ENCODE assay signal across 27 cellular contexts in the genomic region with DNA sequence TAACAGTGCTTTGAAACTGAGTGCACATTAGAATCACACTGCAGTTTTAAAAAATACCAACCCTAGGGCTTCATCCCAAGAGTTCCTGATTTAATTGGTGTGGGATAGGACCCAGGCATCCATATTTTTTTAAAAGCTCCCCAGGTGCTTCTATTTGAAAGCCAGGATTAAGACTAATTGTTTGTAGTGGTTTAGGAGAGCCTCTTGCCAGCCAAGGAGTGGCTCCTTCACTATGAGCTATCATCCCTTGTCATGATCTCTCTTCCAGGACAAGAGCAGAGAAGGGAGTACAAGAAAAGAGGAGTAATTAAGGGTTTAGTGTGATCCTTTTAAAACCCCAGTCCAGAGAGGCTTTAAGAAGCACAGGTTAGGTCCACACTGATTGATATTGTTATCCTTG.
DNase-seq lines count a peak whose midpoint lies in the region; ATAC-seq, FAIRE-seq and TF ChIP-seq lines count a peak whose summit lies in the region.
"Had no signal": no experiment of that assay in that cellular context is flagged by ENCODE, and none has a peak within 500 bp of the region (broad histone marks: within the 10 kb centered on the region; RNA-seq: fewer than 3 reads in every experiment).

No MANE protein-coding gene starts in this region.

- intact Hi-C loops in activated T-helper 1 cell treated with anti-CD3 and anti-CD28 coated beads, Interleukin-12 subunit alpha, Interleukin-12 subunit beta, Interleukin-2, Interleukin-4 antibody, amounts not matched to agents 30 ng/mL and 10 ng/mL and 1 ng/mL, durations not matched to agents 14 hours and 24 hours and 36 hours (cut with micrococcal nuclease) = loop anchor here (2.0 kb wide), 1 partner anchor 542 kb away; a partner anchor contains a TSS

- H3K27ac Mint-ChIP-seq in GM23338 (no peak overlapping the region), progenitor cell of endocrine pancreas (no peak overlapping the region), mesothelial cell of epicardium (no peak overlapping the region)
- peak overlapping the region; percentile 45 for H3K27ac Mint-ChIP-seq in activated T-helper 1 cell treated with anti-CD3 and anti-CD28 coated beads, Interleukin-12 subunit alpha, Interleukin-12 subunit beta, Interleukin-2, Interleukin-4 antibody, amounts not matched to agents 30 ng/mL and 10 ng/mL and 1 ng/mL, durations not matched to agents 14 hours and 24 hours and 36 hours
- H3K27ac Mint-ChIP-seq: CD4-positive, alpha-beta T cell had no signal

- no peaks in the 10 kb centered on the region for H3K36me3 ChIP-seq in GM23338 (ENCODE audit: insufficient read depth)
- H3K36me3 ChIP-seq: BLaER1 treated with 17β-estradiol and CSF1 and Interleukin-3, amounts not matched to agents 10 nM and 100 nM; SJSA1 had no signal

- no peaks in the 10 kb centered on the region for H3K27me3 ChIP-seq in GM23338 (ENCODE audit: insufficient read depth)
- H3K27me3 ChIP-seq: SJSA1 had no signal

- no peak overlapping the region for H3K4me2 ChIP-seq in GM23338
- H3K4me2 ChIP-seq: A549; BLaER1 treated with 17β-estradiol and CSF1 and Interleukin-3, amounts not matched to agents 10 nM and 100 nM had no signal

- FAIRE-seq in D721Med (lab: Jason Lieb, UNC) = peak; percentile 71
- FAIRE-seq: A549, GM12892, H54, HepG2 had no signal

- H3K27me3 Mint-ChIP-seq in GM23338 (ENCODE audit: insufficient read depth, low read depth, poor library complexity) = peaks cover 2% of the 10 kb centered on the region
- peaks cover 9% of the 10 kb centered on the region for H3K27me3 Mint-ChIP-seq in activated T-helper 1 cell treated with anti-CD3 and anti-CD28 coated beads, Interleukin-12 subunit alpha, Interleukin-12 subunit beta, Interleukin-2, Interleukin-4 antibody, amounts not matched to agents 30 ng/mL and 10 ng/mL and 1 ng/mL, durations not matched to agents 14 hours and 24 hours and 36 hours (ENCODE audit: insufficient read depth)
- H3K27me3 Mint-ChIP-seq in progenitor cell of endocrine pancreas = no peaks in the 10 kb centered on the region
- H3K27me3 Mint-ChIP-seq in mesothelial cell of epicardium (ENCODE audit: low read depth) = no peaks in the 10 kb centered on the region
- H3K27me3 Mint-ChIP-seq: CD4-positive, alpha-beta T cell had no signal

- H3K4me3 ChIP-seq in GM23338 = no peak overlapping the region
- H3K4me3 ChIP-seq: A549; BLaER1 treated with 17β-estradiol and CSF1 and Interleukin-3, amounts not matched to agents 10 nM and 100 nM; SJSA1 had no signal

- no peaks in the 10 kb centered on the region for H3K79me2 ChIP-seq in GM23338 (replicated peaks; ENCODE audit: insufficient read depth)

- peaks cover 12% of the 10 kb centered on the region; the same call in 2 of the 3 replicates for H3K4me1 Mint-ChIP-seq in GM23338
- H3K4me1 Mint-ChIP-seq in activated T-helper 1 cell treated with anti-CD3 and anti-CD28 coated beads, Interleukin-12 subunit alpha, Interleukin-12 subunit beta, Interleukin-2, Interleukin-4 antibody, amounts not matched to agents 30 ng/mL and 10 ng/mL and 1 ng/mL, durations not matched to agents 14 hours and 24 hours and 36 hours (ENCODE audit: low read depth) = peaks cover 47% of the 10 kb centered on the region
- peaks cover 4% of the 10 kb centered on the region for H3K4me1 Mint-ChIP-seq in progenitor cell of endocrine pancreas (ENCODE audit: low read depth)
- peaks cover 22% of the 10 kb centered on the region for H3K4me1 Mint-ChIP-seq in mesothelial cell of epicardium

- no peak for TF ChIP-seq CTCF in D721Med (IDR thresholded peaks at IDR 0.05; ENCODE audit: insufficient read depth, missing control alignments)
- no peak for TF ChIP-seq CTCF in GM23338 (conservative IDR thresholded peaks at IDR 0.05; ENCODE audit: low read depth in 2 of 2)
- no peak for TF ChIP-seq CTCF in progenitor cell of endocrine pancreas (IDR thresholded peaks at IDR 0.05; ENCODE audit: unreplicated experiment)
- TF ChIP-seq CTCF in mesothelial cell of epicardium (IDR thresholded peaks at IDR 0.05; ENCODE audit: unreplicated experiment) = no peak

- H3K9me3 Mint-ChIP-seq in GM23338 = peaks cover 22% of the 10 kb centered on the region
- H3K9me3 Mint-ChIP-seq in activated T-helper 1 cell treated with anti-CD3 and anti-CD28 coated beads, Interleukin-12 subunit alpha, Interleukin-12 subunit beta, Interleukin-2, Interleukin-4 antibody, amounts not matched to agents 30 ng/mL and 10 ng/mL and 1 ng/mL, durations not matched to agents 14 hours and 24 hours and 36 hours = peaks cover 33% of the 10 kb centered on the region
- H3K9me3 Mint-ChIP-seq in progenitor cell of endocrine pancreas (ENCODE audit: low read depth) = peaks cover 3% of the 10 kb centered on the region
- H3K9me3 Mint-ChIP-seq in mesothelial cell of epicardium = peaks cover 5% of the 10 kb centered on the region
- H3K9me3 Mint-ChIP-seq: CD4-positive, alpha-beta T cell had no signal

- peaks cover 12% of the 10 kb centered on the region for H3K36me3 Mint-ChIP-seq in GM23338 (ENCODE audit: low read depth)
- peaks cover 11% of the 10 kb centered on the region for H3K36me3 Mint-ChIP-seq in activated T-helper 1 cell treated with anti-CD3 and anti-CD28 coated beads, Interleukin-12 subunit alpha, Interleukin-12 subunit beta, Interleukin-2, Interleukin-4 antibody, amounts not matched to agents 30 ng/mL and 10 ng/mL and 1 ng/mL, durations not matched to agents 14 hours and 24 hours and 36 hours (ENCODE audit: low read depth)
- H3K36me3 Mint-ChIP-seq in progenitor cell of endocrine pancreas (ENCODE audit: insufficient read depth) = no peaks in the 10 kb centered on the region
- H3K36me3 Mint-ChIP-seq in mesothelial cell of epicardium = no peaks in the 10 kb centered on the region

- H2AFZ ChIP-seq in GM23338 = peak overlapping the region; percentile 47; the same call in 1 of the 2 replicates

- H3K27ac ChIP-seq in GM23338 (ENCODE audit: low read depth) = no peak overlapping the region
- H3K27ac ChIP-seq: A549; BLaER1 treated with 17β-estradiol and CSF1 and Interleukin-3, amounts not matched to agents 10 nM and 100 nM; HL-60; SJSA1 had no signal

- H3K4me3 Mint-ChIP-seq in GM23338 (no peak overlapping the region), progenitor cell of endocrine pancreas (ENCODE audit: low read depth) (no peak overlapping the region), mesothelial cell of epicardium (no peak overlapping the region)
- H3K4me3 Mint-ChIP-seq in activated T-helper 1 cell treated with anti-CD3 and anti-CD28 coated beads, Interleukin-12 subunit alpha, Interleukin-12 subunit beta, Interleukin-2, Interleukin-4 antibody, amounts not matched to agents 30 ng/mL and 10 ng/mL and 1 ng/mL, durations not matched to agents 14 hours and 24 hours and 36 hours = no peak overlapping the region
- H3K4me3 Mint-ChIP-seq: CD4-positive, alpha-beta T cell had no signal

- H3K4me1 ChIP-seq in GM23338 (ENCODE audit: insufficient read depth) = no peaks in the 10 kb centered on the region
- H3K4me1 ChIP-seq: A549 had no signal

- ATAC-seq in GM23338 = no peak
- ATAC-seq: A549, HepG2 had no signal

- no peaks in the 10 kb centered on the region for H4K20me1 ChIP-seq in GM23338 (replicated peaks; ENCODE audit: insufficient read depth)

- no peaks in the 10 kb centered on the region for H3F3A ChIP-seq in GM23338 (replicated peaks; ENCODE audit: low read depth)

- no peaks in the 10 kb centered on the region; the same call in 1 of the 2 replicates for H3K9me2 ChIP-seq in GM23338 (ENCODE audit: insufficient read depth)

- DNase-seq in D721Med (ENCODE audit: insufficient read length, low spot score) = peak; percentile 27
- no peak for DNase-seq in GM23338 (ENCODE audit: low spot score)
- DNase-seq in NCI-H524 (lab: John Stamatoyannopoulos, UW) = peak; percentile 72 to 84
- DNase-seq in activated T-helper 1 cell treated with anti-CD3 and anti-CD28 coated beads, Interleukin-12 subunit alpha, Interleukin-12 subunit beta, Interleukin-2, Interleukin-4 antibody, amounts not matched to agents 30 ng/mL and 10 ng/mL and 1 ng/mL, durations not matched to agents 14 hours and 24 hours and 36 hours (ENCODE audit: low spot score) = no peak
- DNase-seq in progenitor cell of endocrine pancreas (ENCODE audit: low spot score, unreplicated experiment) = no peak
- DNase-seq in mesothelial cell of epicardium (ENCODE audit: low spot score in 2 of 2, unreplicated experiment in 2 of 2) = no peak
- DNase-seq in DMS153 treated with DMSO at 0.1 percent for 48 hours (lab: John Stamatoyannopoulos, UW; ENCODE audit: unreplicated experiment) = no peak
- DNase-seq: AML-193; CD4-positive, alpha-beta T cell; DND-41; Kasumi-1; NCI-H1092 treated with DMSO at 0.1 percent for 48 hours; NCI-H1436; NCI-H1930; NCI-H226; NCI-H510A; NCI-H748 treated with DMSO at 0.1 percent for 48 hours; NK-92 treated with Interleukin-12 subunit alpha and Interleukin-12 subunit beta, amount 100 ng/mL, for 24 hours; Right ventricle myocardium superior; RPMI8226 had no signal

Comparison
In these comparisons a context has a peak if more than half of its experiments do, and no peak if none do; other contexts are left out.
1. DNase-seq: peak in D721Med (single experiment) and NCI-H524 (2 of 2); none in GM23338 (single experiment), activated T-helper 1 cell treated with anti-CD3 and anti-CD28 coated beads, Interleukin-12 subunit alpha, Interleukin-12 subunit beta, Interleukin-2, Interleukin-4 antibody, amounts not matched to agents 30 ng/mL and 10 ng/mL and 1 ng/mL, durations not matched to agents 14 hours and 24 hours and 36 hours (single experiment), progenitor cell of endocrine pancreas (single experiment), mesothelial cell of epicardium (0 of 2) and DMS153 treated with DMSO at 0.1 percent for 48 hours (single experiment).